1 cellular context compared by ENCODE assay signal in genomic region chr12:132160671-132161045, GRCh38.
TF ChIP-seq lines count a peak whose summit lies in the region.

No MANE protein-coding gene starts in this region.

TF ChIP-seq in HepG2, 621 proteins besides CTCF, POLR2A, EP300 and RAD21:
- TF ChIP-seq, protein P1, sequence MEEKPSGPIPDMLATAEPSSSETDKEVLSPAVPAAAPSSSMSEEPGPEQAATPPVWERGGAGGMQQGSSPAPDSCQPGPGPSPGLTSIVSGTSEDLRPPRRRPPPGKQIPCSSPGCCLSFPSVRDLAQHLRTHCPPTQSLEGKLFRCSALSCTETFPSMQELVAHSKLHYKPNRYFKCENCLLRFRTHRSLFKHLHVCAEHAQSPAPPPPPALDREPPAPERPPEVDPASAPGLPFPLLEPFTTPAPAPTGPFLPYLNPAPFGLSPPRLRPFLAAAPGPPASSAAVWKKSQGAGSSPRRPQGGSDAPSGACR (CRISPR knock-in tag; IDR thresholded peaks at IDR 0.05): no peak
